ENCODE assay signal across 15 cellular contexts in genomic region chr7:69622014-69622818, GRCh38. TPM values are rescaled to one million over a fixed set of nuclear protein-coding genes. Genes with fewer than 3 reads are reported as not detected.
DNase-seq lines count a peak whose midpoint lies in the region; ATAC-seq, FAIRE-seq and TF ChIP-seq lines count a peak whose summit lies in the region.
"Had no signal": no experiment of that assay in that cellular context is flagged by ENCODE, and none has a peak within 500 bp of the region (broad histone marks: within the 10 kb centered on the region; RNA-seq: fewer than 3 reads in every experiment).

No MANE protein-coding gene starts in this region.

- H4K5ac ChIP-seq in H1 (ENCODE audit: insufficient read length, low read depth, low read length) = no peak overlapping the region

- H4K20me1 ChIP-seq in H1 (replicated peaks in 1 of 2; ENCODE audit: control insufficient read depth in 1 of 2, insufficient read depth in 2 of 2, low read length in 2 of 2) = peaks cover 23 to 32% of the 10 kb centered on the region in 2 experiments
- H4K20me1 ChIP-seq in neural progenitor cell (ENCODE audit: low read depth) = peaks cover 97% of the 10 kb centered on the region

- TF ChIP-seq EP300 in H1 (IDR thresholded peaks at IDR 0.05; ENCODE audit: borderline replicate concordance in 1 of 2, low read depth in 2 of 2, low read length in 2 of 2) = no peak

- H3K27ac ChIP-seq in SJCRH30 = peak overlapping the region; percentile 72
- no peak overlapping the region for H3K27ac ChIP-seq in H1 (ENCODE audit: low read depth, low read length)
- H3K27ac ChIP-seq in neural progenitor cell = no peak overlapping the region
- H3K27ac ChIP-seq in heart left ventricle = no peak overlapping the region

- TF ChIP-seq POLR2A in H1 (IDR thresholded peaks at IDR 0.05; ENCODE audit: control extremely low read depth in 1 of 2, low read depth in 2 of 2, low read length in 2 of 2) = no peak
- no peak for TF ChIP-seq POLR2A in heart left ventricle (IDR thresholded peaks at IDR 0.05)

- H3K4me1 ChIP-seq in SJCRH30 (peaks cover 50% of the 10 kb centered on the region), H1 (replicated peaks in 1 of 4; ENCODE audit: control insufficient read depth in 3 of 4, insufficient read depth in 4 of 4, low read length in 3 of 4) (peaks cover 0 to 16% (median 8%) of the 10 kb centered on the region in 4 experiments; a peak in 5 of 7 replicates), neural progenitor cell (peaks cover 55% of the 10 kb centered on the region), heart left ventricle (peaks cover 0 to 21% (median 2%) of the 10 kb centered on the region in 12 donors)

- H2BK5ac ChIP-seq in H1 (ENCODE audit: low read depth, low read length) = no peak overlapping the region

- peaks cover 61% of the 10 kb centered on the region for H3K4me1 Mint-ChIP-seq in neural progenitor cell
- H3K4me1 Mint-ChIP-seq: IgD-negative memory B cell, T-cell had no signal

- peaks cover 3% of the 10 kb centered on the region for H3K79me1 ChIP-seq in H1 (ENCODE audit: low read depth, low read length)

- no peak overlapping the region for H3K4me2 ChIP-seq in H1 (ENCODE audit: insufficient read depth in 1 of 2, low read depth in 2 of 2, low read length in 2 of 2)
- H3K4me2 ChIP-seq in neural progenitor cell = peak overlapping the region; percentile 34

- POLR2A ChIA-PET in H1 (lab: Charles Lee; ENCODE audit: partially characterized antibody) = no interaction called here
- POLR2A ChIA-PET in HEK293T (lab: Yijun Ruan, JAX) = no interaction called here

- no peaks in the 10 kb centered on the region for H3K36me3 ChIP-seq in SJCRH30
- H3K36me3 ChIP-seq in H1 (ENCODE audit: control insufficient read depth in 2 of 4, insufficient read depth in 4 of 4, low read length in 3 of 4) = no peaks in the 10 kb centered on the region
- no peaks in the 10 kb centered on the region for H3K36me3 ChIP-seq in neural progenitor cell
- H3K36me3 ChIP-seq in heart left ventricle = no peaks in the 10 kb centered on the region

- no peak overlapping the region for H2AFZ ChIP-seq in H1 (ENCODE audit: low read length)
- H2AFZ ChIP-seq in neural progenitor cell (replicated peaks) = no peak overlapping the region

- TF ChIP-seq RAD21 in H1 (IDR thresholded peaks at IDR 0.05 in 1 of 2, conservative IDR thresholded peaks at IDR 0.05 in 1 of 2; ENCODE audit: low read depth in 2 of 2, low read length in 2 of 2) = no peak

- no peaks in the 10 kb centered on the region for H3K27me3 ChIP-seq in SJCRH30
- peaks cover 58 to 91% (median 80%) of the 10 kb centered on the region in 4 experiments for H3K27me3 ChIP-seq in H1 (replicated peaks in 1 of 4; ENCODE audit: control insufficient read depth in 3 of 4, extremely low read depth in 1 of 4, insufficient read depth in 3 of 4, low read length in 3 of 4)
- peaks cover 100% of the 10 kb centered on the region for H3K27me3 ChIP-seq in neural progenitor cell
- peaks cover 0 to 4% (median 0%) of the 10 kb centered on the region in 9 donors for H3K27me3 ChIP-seq in heart left ventricle

- H3K18ac ChIP-seq in H1 (ENCODE audit: extremely low read depth, low read length) = no peak overlapping the region

- H4K91ac ChIP-seq in H1 (replicated peaks; ENCODE audit: insufficient read length, low read length) = no peak overlapping the region

- WGBS in H1 (ENCODE audit: extremely low coverage in 1 of 2, insufficient coverage in 1 of 2, insufficient read length in 1 of 2, insufficient replicate concordance in 2 of 2, low coverage in 1 of 2, low lambda C conversion rate in 2 of 2, missing lambda C conversion rate in 1 of 2), 2 experiments = 3% methylated on average over 2 of the region's 2 CpGs; no CpG with 5 or more reads in 1 of the 2 experiments
- WGBS in heart left ventricle, 4 donors = 57 to 67% (median 64%) methylated on average over 2 of the region's 2 CpGs

- H2BK20ac ChIP-seq in H1 (ENCODE audit: low read length) = no peak overlapping the region

- DNase-seq in ELF-1 (ENCODE audit: low read depth, low spot score) (peak; percentile 34), SJCRH30 (peak in 1 of 2 experiments; percentile 63), H1 (ENCODE audit: low read depth in 1 of 2, low spot score in 2 of 2) (no peak), neural progenitor cell (ENCODE audit: low spot score) (no peak), heart left ventricle (no peak), HEK293T (ENCODE audit: extremely low spot score) (no peak)
- DNase-seq: AML-193; CD8-positive, alpha-beta T cell; H7; NCI-H1930; NCI-H69; T-cell had no signal

- H3K4me3 Mint-ChIP-seq in neural progenitor cell = no peak overlapping the region
- H3K4me3 Mint-ChIP-seq: CD8-positive, alpha-beta T cell; IgD-negative memory B cell; T-cell had no signal

- H3K9me3 ChIP-seq in SJCRH30 (replicated peaks) = no peaks in the 10 kb centered on the region
- H3K9me3 ChIP-seq in H1 (ENCODE audit: insufficient read depth in 2 of 2, low read depth in 1 of 2, low read length in 1 of 2) = no peaks in the 10 kb centered on the region
- H3K9me3 ChIP-seq in neural progenitor cell (ENCODE audit: low read depth) = no peaks in the 10 kb centered on the region
- H3K9me3 ChIP-seq in heart left ventricle = no peaks in the 10 kb centered on the region

- H3K27me3 Mint-ChIP-seq in neural progenitor cell (ENCODE audit: insufficient read depth, low read depth) = no peaks in the 10 kb centered on the region

- H2BK120ac ChIP-seq in H1 (replicated peaks; ENCODE audit: low read depth, low read length) = no peak overlapping the region

- H3K4me3 ChIP-seq in SJCRH30 (no peak overlapping the region), H1 (ENCODE audit: extremely low read depth in 1 of 4, insufficient read depth in 2 of 4, low read depth in 3 of 4, low read length in 4 of 4) (no peak overlapping the region), neural progenitor cell (no peak overlapping the region), heart left ventricle (no peak overlapping the region)

- H3K14ac ChIP-seq in H1 (ENCODE audit: insufficient read length) = no peak overlapping the region

- peak; percentile 70 for FAIRE-seq in H1 (lab: Jason Lieb, UNC)
- FAIRE-seq: GM18507 had no signal

- H3K23me2 ChIP-seq in H1 (ENCODE audit: low read depth, low read length) = no peaks in the 10 kb centered on the region

- TF ChIP-seq CTCF in H1 (IDR thresholded peaks at IDR 0.05; ENCODE audit: control extremely low read depth in 1 of 3, insufficient read depth in 1 of 3, low read depth in 1 of 3, low read length in 3 of 3) (no peak), neural progenitor cell (IDR thresholded peaks at IDR 0.05) (no peak), heart left ventricle (IDR thresholded peaks at IDR 0.05) (no peak)

- peaks cover 8% of the 10 kb centered on the region for H3F3A ChIP-seq in neural progenitor cell (ENCODE audit: low read depth)

- no peak overlapping the region for H3K56ac ChIP-seq in H1 (replicated peaks; ENCODE audit: insufficient read length, low read depth, low read length)

- CTCF ChIA-PET in H1 (lab: Charles Lee; ENCODE audit: partially characterized antibody) = no interaction called here
- CTCF ChIA-PET in HEK293T (lab: Yijun Ruan, JAX) = no interaction called here

- no peaks in the 10 kb centered on the region for H3K9me3 Mint-ChIP-seq in neural progenitor cell
- H3K9me3 Mint-ChIP-seq: CD8-positive, alpha-beta T cell; IgD-negative memory B cell; T-cell had no signal

- H3K4ac ChIP-seq in H1 (replicated peaks; ENCODE audit: insufficient read length, low read depth, low read length) = no peak overlapping the region

- H3K79me2 ChIP-seq in H1 (ENCODE audit: control insufficient read depth in 1 of 2, insufficient read depth in 2 of 2, low read length in 2 of 2) = no peaks in the 10 kb centered on the region
- no peaks in the 10 kb centered on the region for H3K79me2 ChIP-seq in neural progenitor cell (ENCODE audit: low read depth)

- intact Hi-C loops in heart left ventricle (cut with DNase I) = no loop called here

- no peak overlapping the region for H3K27ac Mint-ChIP-seq in neural progenitor cell
- H3K27ac Mint-ChIP-seq: CD8-positive, alpha-beta T cell; IgD-negative memory B cell; T-cell had no signal

- no peak for ATAC-seq in heart left ventricle
- no peak for ATAC-seq in GM19463 (IDR thresholded peaks at IDR 0.05; ENCODE audit: unreplicated experiment)
- ATAC-seq: CD8-positive, alpha-beta T cell; T-cell had no signal

- no peak overlapping the region for H3K23ac ChIP-seq in H1 (ENCODE audit: insufficient read length)

- no peak overlapping the region for H2BK15ac ChIP-seq in H1 (ENCODE audit: low read length)

- H2AK5ac ChIP-seq in H1 (ENCODE audit: low read depth, low read length) = no peak overlapping the region

- no peak overlapping the region for H2BK12ac ChIP-seq in H1 (ENCODE audit: low read depth, low read length)

- no peak overlapping the region for H3K9ac ChIP-seq in H1 (replicated peaks in 1 of 4; ENCODE audit: extremely low read depth in 1 of 4, low read depth in 3 of 4, low read length in 3 of 4)
- no peak overlapping the region for H3K9ac ChIP-seq in neural progenitor cell

- no peaks in the 10 kb centered on the region for H3K36me3 Mint-ChIP-seq in neural progenitor cell
- H3K36me3 Mint-ChIP-seq: CD8-positive, alpha-beta T cell; T-cell had no signal

- no peak overlapping the region for H4K8ac ChIP-seq in H1 (ENCODE audit: extremely low read depth, insufficient read depth, low read length)

TF ChIP-seq in H1, 55 proteins besides CTCF, POLR2A, EP300 and RAD21 (continues in another document):
- TF ChIP-seq EGR1 (IDR thresholded peaks at IDR 0.05; ENCODE audit: borderline replicate concordance, low read depth, low read length) = no peak
- TF ChIP-seq EZH2 (IDR thresholded peaks at IDR 0.05; ENCODE audit: low read depth, low read length, severe bottlenecking) = peak; percentile 26
- TF ChIP-seq CHD2 (IDR thresholded peaks at IDR 0.05; ENCODE audit: low read length) = no peak

TF ChIP-seq in HEK293T, 16 proteins besides CTCF, POLR2A, EP300 and RAD21 (continues in another document):
- TF ChIP-seq FOXA1 (IDR thresholded peaks at IDR 0.05) = no peak
- no peak for TF ChIP-seq FOXK2 (IDR thresholded peaks at IDR 0.05)
- no peak for TF ChIP-seq LEF1 (IDR thresholded peaks at IDR 0.05; ENCODE audit: borderline replicate concordance)

RNA-seq across cellular contexts. Expression of gene AUTS2, which starts 23.9 kb away (rescaled TPM):
- 21.9 and 30.1 TPM in 2 replicates for total RNA-seq in SJCRH30 (2014; rRNA removed; shearing (Covaris generic))
- 95.3 and 101 TPM in 2 replicates for total RNA-seq in H1 (2021; fragmentation: NEBNext Ultra II Directional; extraction: Animal tissue kit (Norgen Biotek cat#: 25700))
- polyA plus RNA-seq in H1 (2011; rRNA removed) = 25.9 and 44.3 TPM in 2 replicates
- polyA plus RNA-seq in H1 (2011; cell fraction: cytosol; rRNA removed) = 27.8 TPM
- 132 TPM for polyA plus RNA-seq in H1 (2011; cell fraction: nucleus; rRNA removed)
- polyA plus RNA-seq in H1 (2012, experiment 1 of 2) = 77.3 to 113 TPM (median 88.3 TPM) in 4 replicates
- polyA plus RNA-seq in H1 (2012, experiment 2 of 2) = 20.6 TPM
- 47.8 TPM for polyA plus RNA-seq in H1 (2013, experiment 1 of 2)
- 42.8 TPM for polyA plus RNA-seq in H1 (2013, experiment 2 of 2)
- 71.0 and 86.4 TPM in 2 replicates for polyA minus RNA-seq in H1 (2011; rRNA and poly(A)+ RNA removed)
- 92.1 TPM for polyA minus RNA-seq in H1 (2011; cell fraction: cytosol; rRNA and poly(A)+ RNA removed)
- polyA minus RNA-seq in H1 (2011; cell fraction: nucleus; rRNA and poly(A)+ RNA removed) = 279 TPM
- 47.1 and 50.0 TPM in 2 replicates for total RNA-seq in neural progenitor cell (ENCODE audit: low replicate concordance)
- 10 to 100 TPM in 4 of 9 donors, 1 to 10 TPM in 5; 5.4 to 14.0 (median 8.3) TPM for total RNA-seq in heart left ventricle
- polyA plus RNA-seq in heart left ventricle = 1 to 10 TPM; 3.4 to 3.7 TPM
